In genomic region chr3:160170409-160171370, GRCh38 we compare ENCODE assay signal across 17 cellular contexts. TPM values are rescaled to one million over a fixed set of nuclear protein-coding genes. Genes with fewer than 3 reads are reported as not detected.
DNase-seq lines count a peak whose midpoint lies in the region; ATAC-seq and TF ChIP-seq lines count a peak whose summit lies in the region.
"Had no signal": no experiment of that assay in that cellular context is flagged by ENCODE, and none has a peak within 500 bp of the region (broad histone marks: within the 10 kb centered on the region; RNA-seq: fewer than 3 reads in every experiment).

No MANE protein-coding gene starts in this region.

- H2BK15ac ChIP-seq in IMR-90 (ENCODE audit: low read depth, low read length) = peak overlapping the region; percentile 16; the same call in 1 of the 3 replicates

- no peak overlapping the region for H2BK20ac ChIP-seq in IMR-90 (ENCODE audit: low read depth, low read length)

- H3K23ac ChIP-seq in IMR-90 (ENCODE audit: low read depth, low read length) = no peak overlapping the region

- DNase-seq in IMR-90 (no peak), thyroid gland (no peak), ecto neural progenitor cell (ENCODE audit: low spot score) (no peak)
- no peak for DNase-seq in activated T-helper 1 cell treated with anti-CD3 and anti-CD28 coated beads, Interleukin-12 subunit alpha, Interleukin-12 subunit beta, Interleukin-2, Interleukin-4 antibody, amounts not matched to agents 30 ng/mL and 10 ng/mL and 1 ng/mL, durations not matched to agents 14 hours and 24 hours and 36 hours (ENCODE audit: low spot score)
- DNase-seq: activated CD8-positive, alpha-beta memory T cell treated with anti-CD3 and anti-CD28 coated beads, Interleukin-2, amount 50 U/mL, for 4 hours; aorta; BE2C; dorsolateral prefrontal cortex; kidney; naive B cell; NCI-H446; stimulated activated naive CD8-positive, alpha-beta T cell treated with anti-CD3 and anti-CD28 coated beads, Interleukin-15, amount 100 ng/mL, for 72 hours had no signal

- H4K8ac ChIP-seq in IMR-90 (ENCODE audit: low read depth in 2 of 2, low read length in 2 of 2) = no peak overlapping the region

- POLR2A ChIA-PET in IMR-90 (lab: Charles Lee; ENCODE audit: unreplicated experiment) = no interaction called here

- H4K5ac ChIP-seq in IMR-90 (ENCODE audit: low read depth, low read length) = no peak overlapping the region

- dilution Hi-C loops in IMR-90 (cut with HindIII; ENCODE audit: low sequenced_read_pairs, unreplicated experiment) = no loop called here

- H4K91ac ChIP-seq in IMR-90 (ENCODE audit: insufficient read depth, low read depth, low read length) = no peak overlapping the region

- no peak for TF ChIP-seq CTCF in IMR-90 (conservative IDR thresholded peaks at IDR 0.05; ENCODE audit: low read depth, low read length)
- no peak for TF ChIP-seq CTCF in thyroid gland (IDR thresholded peaks at IDR 0.05)

- no peaks in the 10 kb centered on the region; a peak in 1 of 4 replicates for H3K79me1 ChIP-seq in IMR-90 (ENCODE audit: low read depth in 1 of 2, low read length in 2 of 2)

- no peak overlapping the region for H2BK120ac ChIP-seq in IMR-90 (ENCODE audit: low read depth, low read length)

- in situ Hi-C loops in IMR-90 (cut with MboI; ENCODE audit: low sequenced_read_pairs) = loop anchor here (25.0 kb wide), 1 partner anchor 283 kb away; no protein-coding TSS in a partner anchor

- no peak overlapping the region for H3K27ac ChIP-seq in IMR-90 (ENCODE audit: insufficient read depth, low read length)
- H3K27ac ChIP-seq in thyroid gland = no peak overlapping the region
- H3K27ac ChIP-seq: dorsolateral prefrontal cortex, RWPE1 had no signal

- no peaks in the 10 kb centered on the region for H3K36me3 Mint-ChIP-seq in activated T-helper 1 cell treated with anti-CD3 and anti-CD28 coated beads, Interleukin-12 subunit alpha, Interleukin-12 subunit beta, Interleukin-2, Interleukin-4 antibody, amounts not matched to agents 30 ng/mL and 10 ng/mL and 1 ng/mL, durations not matched to agents 14 hours and 24 hours and 36 hours (ENCODE audit: low read depth)
- H3K36me3 Mint-ChIP-seq: naive B cell had no signal

- 100% methylated on average over 1 of the region's 3 CpGs; no CpG with 5 or more reads in 1 of the 2 experiments for WGBS in IMR-90 (ENCODE audit: extremely low coverage in 2 of 2, insufficient read length in 1 of 2), 2 experiments
- WGBS in thyroid gland, 2 donors = 85 to 96% methylated on average over 3 of the region's 3 CpGs

- no peak overlapping the region for H2BK5ac ChIP-seq in IMR-90 (ENCODE audit: low read depth, low read length, poor library complexity, severe bottlenecking)

- CTCF ChIA-PET in IMR-90 (lab: Yijun Ruan, JAX) = interaction anchor here (1.2 kb wide), 1 partner anchor 1018 kb away, joined by 3 read pairs; no protein-coding TSS in a partner anchor

- no peak overlapping the region for H3K14ac ChIP-seq in IMR-90 (replicated peaks; ENCODE audit: low read depth, low read length)

- H3K27ac Mint-ChIP-seq in activated T-helper 1 cell treated with anti-CD3 and anti-CD28 coated beads, Interleukin-12 subunit alpha, Interleukin-12 subunit beta, Interleukin-2, Interleukin-4 antibody, amounts not matched to agents 30 ng/mL and 10 ng/mL and 1 ng/mL, durations not matched to agents 14 hours and 24 hours and 36 hours = no peak overlapping the region

- BruUV-seq in IMR-90 (replicated peaks; lab: Mats Ljungman, UMichigan) = no TSS peak

- no peaks in the 10 kb centered on the region for H3K36me3 ChIP-seq in IMR-90 (ENCODE audit: control insufficient read depth, insufficient read depth, low read length)
- no peaks in the 10 kb centered on the region for H3K36me3 ChIP-seq in thyroid gland
- H3K36me3 ChIP-seq: BE2C had no signal

- no peak overlapping the region for H3K4ac ChIP-seq in IMR-90 (ENCODE audit: low read depth, low read length)

- no peak overlapping the region for H2AFZ ChIP-seq in IMR-90 (replicated peaks; ENCODE audit: low read length, poor library complexity)

- no peak overlapping the region for H2AK9ac ChIP-seq in IMR-90 (replicated peaks; ENCODE audit: low read depth, low read length, poor library complexity)

- H3K27me3 ChIP-seq in IMR-90 (ENCODE audit: control insufficient read depth, insufficient read depth, low read length) = no peaks in the 10 kb centered on the region
- H3K27me3 ChIP-seq in thyroid gland = no peaks in the 10 kb centered on the region
- H3K27me3 ChIP-seq: BE2C, dorsolateral prefrontal cortex had no signal

- H3K4me3 Mint-ChIP-seq in activated T-helper 1 cell treated with anti-CD3 and anti-CD28 coated beads, Interleukin-12 subunit alpha, Interleukin-12 subunit beta, Interleukin-2, Interleukin-4 antibody, amounts not matched to agents 30 ng/mL and 10 ng/mL and 1 ng/mL, durations not matched to agents 14 hours and 24 hours and 36 hours = no peak overlapping the region
- H3K4me3 Mint-ChIP-seq: naive B cell; stimulated activated naive CD8-positive, alpha-beta T cell treated with anti-CD3 and anti-CD28 coated beads, Interleukin-15, amount 100 ng/mL, for 72 hours had no signal

- H2AK5ac ChIP-seq in IMR-90 (ENCODE audit: low read depth, low read length) = no peak overlapping the region; the same call in 1 of the 2 replicates

- H3K18ac ChIP-seq in IMR-90 (ENCODE audit: low read depth, low read length) = no peak overlapping the region

- intact Hi-C loops in IMR-90 (cut with micrococcal nuclease) = no loop called here
- intact Hi-C loops in thyroid gland (cut with DNase I) = no loop called here
- intact Hi-C loops in activated T-helper 1 cell treated with anti-CD3 and anti-CD28 coated beads, Interleukin-12 subunit alpha, Interleukin-12 subunit beta, Interleukin-2, Interleukin-4 antibody, amounts not matched to agents 30 ng/mL and 10 ng/mL and 1 ng/mL, durations not matched to agents 14 hours and 24 hours and 36 hours (cut with micrococcal nuclease) = no loop called here

- ATAC-seq in GM18505 (IDR thresholded peaks at IDR 0.05; ENCODE audit: unreplicated experiment) (peak; percentile 65), GM19372 (IDR thresholded peaks at IDR 0.05; ENCODE audit: low read depth, unreplicated experiment) (peak; percentile 65), HG02763 (IDR thresholded peaks at IDR 0.05; ENCODE audit: unreplicated experiment) (peak; percentile 58), IMR-90 (ENCODE audit: low read depth) (no peak), HG02970 (IDR thresholded peaks at IDR 0.05; ENCODE audit: low FRiP score, unreplicated experiment) (no peak)
- ATAC-seq: stimulated activated naive CD8-positive, alpha-beta T cell treated with anti-CD3 and anti-CD28 coated beads, Interleukin-15, amount 100 ng/mL, for 72 hours had no signal

- H3K4me3 ChIP-seq in IMR-90 (ENCODE audit: insufficient read depth, low read depth, low read length) = no peak overlapping the region
- no peak overlapping the region for H3K4me3 ChIP-seq in thyroid gland (replicated peaks in 1 of 3)
- H3K4me3 ChIP-seq: dorsolateral prefrontal cortex had no signal

- no peaks in the 10 kb centered on the region for H3K9me3 ChIP-seq in IMR-90 (ENCODE audit: control insufficient read depth, insufficient read depth, low read length)
- H3K9me3 ChIP-seq in thyroid gland = no peaks in the 10 kb centered on the region
- H3K9me3 ChIP-seq: BE2C had no signal

- no peak overlapping the region for H3K4me2 ChIP-seq in IMR-90 (ENCODE audit: low read depth, low read length)

- H3K4me1 Mint-ChIP-seq in activated T-helper 1 cell treated with anti-CD3 and anti-CD28 coated beads, Interleukin-12 subunit alpha, Interleukin-12 subunit beta, Interleukin-2, Interleukin-4 antibody, amounts not matched to agents 30 ng/mL and 10 ng/mL and 1 ng/mL, durations not matched to agents 14 hours and 24 hours and 36 hours (ENCODE audit: low read depth) = peaks cover 5% of the 10 kb centered on the region
- H3K4me1 Mint-ChIP-seq: naive B cell; stimulated activated naive CD8-positive, alpha-beta T cell treated with anti-CD3 and anti-CD28 coated beads, Interleukin-15, amount 100 ng/mL, for 72 hours had no signal

- no peaks in the 10 kb centered on the region for H4K20me1 ChIP-seq in IMR-90 (ENCODE audit: insufficient read depth, low read length)

- peaks cover under 1% of the 10 kb centered on the region for H3K27me3 Mint-ChIP-seq in activated T-helper 1 cell treated with anti-CD3 and anti-CD28 coated beads, Interleukin-12 subunit alpha, Interleukin-12 subunit beta, Interleukin-2, Interleukin-4 antibody, amounts not matched to agents 30 ng/mL and 10 ng/mL and 1 ng/mL, durations not matched to agents 14 hours and 24 hours and 36 hours (ENCODE audit: insufficient read depth)
- H3K27me3 Mint-ChIP-seq: naive B cell had no signal

- H3K4me1 ChIP-seq in IMR-90 (ENCODE audit: control insufficient read depth, insufficient read depth, low read length) (peaks cover 5% of the 10 kb centered on the region; the same call in 1 of the 2 replicates), thyroid gland (no peaks in the 10 kb centered on the region)
- H3K4me1 ChIP-seq: BE2C had no signal

- TF ChIP-seq POLR2A in GM18505 (IDR thresholded peaks at IDR 0.05; ENCODE audit: borderline replicate concordance, extremely low read depth, insufficient read depth, insufficient read length) (no peak), IMR-90 (IDR thresholded peaks at IDR 0.05; ENCODE audit: low read depth, low read length) (no peak), thyroid gland (IDR thresholded peaks at IDR 0.05) (no peak)

- no peak overlapping the region for H3K9ac ChIP-seq in IMR-90 (ENCODE audit: low read depth, low read length)

- H3K9me3 Mint-ChIP-seq in activated T-helper 1 cell treated with anti-CD3 and anti-CD28 coated beads, Interleukin-12 subunit alpha, Interleukin-12 subunit beta, Interleukin-2, Interleukin-4 antibody, amounts not matched to agents 30 ng/mL and 10 ng/mL and 1 ng/mL, durations not matched to agents 14 hours and 24 hours and 36 hours = no peaks in the 10 kb centered on the region
- H3K9me3 Mint-ChIP-seq: stimulated activated naive CD8-positive, alpha-beta T cell treated with anti-CD3 and anti-CD28 coated beads, Interleukin-15, amount 100 ng/mL, for 72 hours had no signal

- H3K56ac ChIP-seq in IMR-90 (ENCODE audit: extremely low read depth, insufficient read depth, low read length) = no peak overlapping the region

- no peak for TF ChIP-seq RAD21 in IMR-90 (IDR thresholded peaks at IDR 0.05; ENCODE audit: low read length)

- peaks cover 5% of the 10 kb centered on the region; the same call in 1 of the 2 replicates for H3K9me1 ChIP-seq in IMR-90 (ENCODE audit: insufficient read depth, low read length)

TF ChIP-seq in IMR-90, 13 proteins besides CTCF, POLR2A, EP300 and RAD21 (continues in another document):
- no peak for TF ChIP-seq MAFK (IDR thresholded peaks at IDR 0.05; ENCODE audit: low read depth, low read length)
- TF ChIP-seq MXI1 (IDR thresholded peaks at IDR 0.05; ENCODE audit: borderline replicate concordance, low read depth, low read length) = no peak

RNA-seq across cellular contexts. Expression of gene C3orf80, which starts 54.5 kb away (rescaled TPM):
- not detected in 2 replicates for total RNA-seq in IMR-90 (2012; rRNA removed)
- not detected in 2 replicates for polyA plus RNA-seq in IMR-90 (2012; rRNA removed)
- polyA plus RNA-seq in IMR-90 (2012; cell fraction: cytosol; rRNA removed) = not detected in 2 replicates
- polyA plus RNA-seq in IMR-90 (2012; cell fraction: nucleus; rRNA removed; ENCODE audit: low replicate concordance) = not detected in 2 replicates
- under 1 TPM in 3 of 4 donors, not detected in 1; 0.27 to 0.29 (median 0.29) TPM for total RNA-seq in thyroid gland
- 0.18 and 0.42 TPM in 2 replicates for total RNA-seq in activated T-helper 1 cell treated with anti-CD3 and anti-CD28 coated beads, Interleukin-12 subunit alpha, Interleukin-12 subunit beta, Interleukin-2, Interleukin-4 antibody, amounts not matched to agents 30 ng/mL and 10 ng/mL and 1 ng/mL, durations not matched to agents 14 hours and 24 hours and 36 hours

Comparison
In these comparisons a context has a peak if more than half of its experiments do, and no peak if none do; other contexts are left out.
1. ATAC-seq: peak in GM18505 (single experiment), GM19372 (single experiment) and HG02763 (single experiment); none in IMR-90 (single experiment) and HG02970 (single experiment).